Comparison of ENCODE assay signal across 9 cellular contexts in genomic region chr1:204258213-204259115, GRCh38. TPM values are rescaled to one million over a fixed set of nuclear protein-coding genes. Genes with fewer than 3 reads are reported as not detected.
DNase-seq lines count a peak whose midpoint lies in the region; ATAC-seq and TF ChIP-seq lines count a peak whose summit lies in the region.
"Had no signal": no experiment of that assay in that cellular context is flagged by ENCODE, and none has a peak within 500 bp of the region (broad histone marks: within the 10 kb centered on the region; RNA-seq: fewer than 3 reads in every experiment).

No MANE protein-coding gene starts in this region.

- no peak overlapping the region for H3K4me3 ChIP-seq in Karpas-422 (ENCODE audit: low read length)
- H3K4me3 ChIP-seq in liver (ENCODE audit: low read depth in 1 of 3, low read length in 3 of 3), result no peak overlapping the region
- H3K4me3 ChIP-seq in thyroid gland (replicated peaks in 1 of 3), result no peak overlapping the region

- no peak for TF ChIP-seq POLR2A in thyroid gland (IDR thresholded peaks at IDR 0.05)

- ATAC-seq in sciatic nerve, result no peak

- H3K9ac ChIP-seq in Karpas-422 (ENCODE audit: low read length), result no peak overlapping the region
- H3K9ac ChIP-seq in liver (ENCODE audit: low read depth in 1 of 2, low read length in 2 of 2), result no peak overlapping the region

- peak; percentile 64 for TF ChIP-seq CTCF in liver (IDR thresholded peaks at IDR 0.05; ENCODE audit: low read depth, low read length, missing input control)
- TF ChIP-seq CTCF in thyroid gland (IDR thresholded peaks at IDR 0.05), result peak in 4 of 6 experiments; percentile 17 to 61 (median 45)

- no peaks in the 10 kb centered on the region for H3K9me2 ChIP-seq in Karpas-422 (replicated peaks; ENCODE audit: insufficient read depth, low read length)

- no peak overlapping the region for H2AFZ ChIP-seq in Karpas-422 (ENCODE audit: low read length)

- H3K4me2 ChIP-seq in Karpas-422 (ENCODE audit: low read depth, low read length, poor library complexity, severe bottlenecking), result no peak overlapping the region

- H3K9me3 ChIP-seq in Karpas-422 (ENCODE audit: low read length) (no peaks in the 10 kb centered on the region), liver (ENCODE audit: control insufficient read depth in 4 of 4, low read length in 3 of 4) (no peaks in the 10 kb centered on the region), thyroid gland (no peaks in the 10 kb centered on the region)

- no peaks in the 10 kb centered on the region for H3K36me3 ChIP-seq in Karpas-422 (ENCODE audit: insufficient read depth, low read length)
- H3K36me3 ChIP-seq in liver (ENCODE audit: control insufficient read depth in 4 of 4, insufficient read depth in 3 of 4, low read depth in 1 of 4, low read length in 3 of 4), result peaks cover 0 to 5% (median 4%) of the 10 kb centered on the region in 4 donors
- no peaks in the 10 kb centered on the region for H3K36me3 ChIP-seq in thyroid gland

- no peaks in the 10 kb centered on the region for H3K79me2 ChIP-seq in Karpas-422 (ENCODE audit: low read length)

- H3K4me1 ChIP-seq in Karpas-422 (ENCODE audit: low read length) (no peaks in the 10 kb centered on the region), liver (ENCODE audit: control insufficient read depth in 4 of 4, insufficient read depth in 4 of 4, low read length in 3 of 4) (peaks cover 11 to 75% (median 62%) of the 10 kb centered on the region in 4 donors), thyroid gland (peaks cover 6 to 12% of the 10 kb centered on the region in 2 donors)

- TF ChIP-seq RAD21 in liver (IDR thresholded peaks at IDR 0.05), result peak; percentile 84 to 93

- intact Hi-C loops in thyroid gland (cut with DNase I) (no loop called here), sciatic nerve (cut with DNase I) (no loop called here)

- no peaks in the 10 kb centered on the region for H4K20me1 ChIP-seq in Karpas-422 (ENCODE audit: insufficient read depth, low read depth, low read length)

- H3K27me3 ChIP-seq in Karpas-422 (ENCODE audit: low read length) (no peaks in the 10 kb centered on the region), liver (ENCODE audit: control insufficient read depth in 4 of 4, insufficient read depth in 4 of 4, low read length in 3 of 4) (no peaks in the 10 kb centered on the region), thyroid gland (no peaks in the 10 kb centered on the region)

- no peak overlapping the region for H3K27ac ChIP-seq in Karpas-422 (ENCODE audit: low read length)
- H3K27ac ChIP-seq in cingulate gyrus (ENCODE audit: low read depth, low read length), result peak overlapping the region; percentile 25
- H3K27ac ChIP-seq in liver (ENCODE audit: low read depth in 1 of 2, low read length in 2 of 2), result peak overlapping the region; percentile 23 to 72
- H3K27ac ChIP-seq in thyroid gland, result no peak overlapping the region

- whole genome bisulfite sequencing in liver, result 76% methylated on average over 7 of the region's 7 CpGs
- 63 to 84% methylated on average over 4 to 7 of the region's 7 CpGs for WGBS in thyroid gland, 2 donors

- DNase-seq in EL (peak; percentile 74), Karpas-422 (peak; percentile 56), SKM-1 (lab: John Stamatoyannopoulos, UW; ENCODE audit: unreplicated experiment) (peak; percentile 53), thyroid gland (peak; percentile 46 to 59), sciatic nerve (ENCODE audit: low spot score) (no peak)
- no peak for DNase-seq in effector CD4-positive, alpha-beta T cell

TF ChIP-seq in liver, 16 proteins besides CTCF, POLR2A, EP300 and RAD21:
- TF ChIP-seq EGR1 (IDR thresholded peaks at IDR 0.05; ENCODE audit: low read depth in 2 of 2) (no peak), HNF4G (IDR thresholded peaks at IDR 0.05) (no peak), NR2F2 (IDR thresholded peaks at IDR 0.05) (no peak), FOXA1 (IDR thresholded peaks at IDR 0.05) (no peak), GABPA (IDR thresholded peaks at IDR 0.05 in 1 of 2, conservative IDR thresholded peaks at IDR 0.05 in 1 of 2) (no peak), FOXA2 (IDR thresholded peaks at IDR 0.05) (no peak), HNF4A (conservative IDR thresholded peaks at IDR 0.05) (no peak), TAF1 (conservative IDR thresholded peaks at IDR 0.05) (no peak), ZBTB33 (IDR thresholded peaks at IDR 0.05) (no peak), JUND (IDR thresholded peaks at IDR 0.05) (no peak), ATF3 (IDR thresholded peaks at IDR 0.05) (no peak), SP1 (IDR thresholded peaks at IDR 0.05) (no peak), YY1 (IDR thresholded peaks at IDR 0.05) (no peak), MAX (IDR thresholded peaks at IDR 0.05) (no peak), RXRA (IDR thresholded peaks at IDR 0.05) (no peak), REST (IDR thresholded peaks at IDR 0.05) (no peak)

RNA-seq across cellular contexts. Expression of gene GOLT1A, which starts 44.7 kb away (rescaled TPM):
- total RNA-seq in Karpas-422 (2014; rRNA removed; shearing (Covaris generic); ENCODE audit: low replicate concordance), result not detected in 2 replicates
- 10 to 100 TPM; 14.1 to 24.8 TPM for total RNA-seq in liver
- 100 to 1,000 TPM in 1 of 2 donors, 10 to 100 TPM in 1; 80.6 to 103 TPM for polyA plus RNA-seq in liver
- total RNA-seq in thyroid gland, result under 1 TPM in 1 of 4 donors, not detected in 3; 0.45 TPM
- 0.40 TPM for total RNA-seq in sciatic nerve
- total RNA-seq: activated CD8-positive, alpha-beta memory T cell treated with anti-CD3 and anti-CD28 coated beads for 36 hours had no signal

Comparison
In these comparisons a context has a peak if more than half of its experiments do, and no peak if none do; other contexts are left out.
1. DNase-seq: peak in EL (single experiment), Karpas-422 (single experiment), SKM-1 (single experiment) and thyroid gland (2 of 2); none in sciatic nerve (single experiment) and effector CD4-positive, alpha-beta T cell (single experiment).
2. H3K27ac ChIP-seq: peak in cingulate gyrus (single experiment) and liver (2 of 2); none in Karpas-422 (single experiment) and thyroid gland (0 of 3).
3. RNA of gene GOLT1A, which starts 44.7 kb away (total RNA-seq): 14.1 to 24.8 TPM in liver; 0.40 TPM in sciatic nerve (single experiment), 0.45 TPM in thyroid gland and not detected in Karpas-422; every median in the first group is over 10 times any median in the second.